10 cellular contexts compared by ENCODE assay signal in the genomic region with DNA sequence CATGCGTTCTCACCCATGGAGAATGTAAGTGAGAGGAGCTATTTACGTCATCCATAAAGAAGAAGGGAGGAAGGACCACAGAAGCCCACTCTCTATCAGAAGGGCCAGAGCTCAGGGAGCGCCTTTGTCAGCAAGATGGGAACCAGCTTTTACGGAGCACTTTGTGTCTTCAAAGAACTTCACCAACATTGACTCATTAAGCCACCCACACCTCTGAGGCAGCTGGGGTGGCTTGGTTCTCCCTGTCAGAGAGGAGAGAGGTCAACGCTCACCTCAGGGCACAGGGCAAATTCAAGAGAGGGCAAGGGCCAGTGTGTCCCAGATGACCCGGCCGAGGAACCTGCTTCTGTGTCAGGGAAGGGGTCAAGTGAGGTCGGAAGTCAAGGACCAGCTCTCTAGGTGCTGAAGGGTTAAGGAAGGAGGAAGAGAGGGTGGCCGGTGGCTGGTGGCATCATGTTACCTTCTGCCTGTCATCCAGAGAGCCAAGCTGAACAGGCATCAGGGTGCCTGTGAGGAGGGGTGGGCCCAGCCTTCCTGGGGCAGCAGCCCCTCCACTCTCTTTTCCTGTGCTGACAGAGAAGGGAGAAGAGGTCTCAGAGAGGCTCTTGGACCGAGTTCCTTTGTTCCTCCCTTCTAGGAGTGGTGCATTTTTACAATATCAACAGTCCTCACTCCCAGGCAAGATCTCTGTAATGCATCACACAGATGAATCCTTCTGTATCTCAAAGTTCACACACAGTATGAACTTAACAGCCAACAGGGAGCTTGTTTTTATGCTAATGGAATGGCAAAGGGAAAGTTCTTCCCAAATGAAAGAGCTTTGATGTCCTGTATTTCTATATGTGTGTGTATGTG.
DNase-seq lines count a peak whose midpoint lies in the region; TF ChIP-seq lines count a peak whose summit lies in the region.
"Had no signal": no experiment of that assay in that cellular context is flagged by ENCODE, and none has a peak within 500 bp of the region (broad histone marks: within the 10 kb centered on the region; RNA-seq: fewer than 3 reads in every experiment).

No MANE protein-coding gene starts in this region.

- H3K4me3 ChIP-seq in dorsolateral prefrontal cortex, result no peak overlapping the region
- H3K4me3 ChIP-seq in parathyroid adenoma (ENCODE audit: low read depth, low read length), result no peak overlapping the region
- H3K4me3 ChIP-seq in MM.1S (ENCODE audit: low read length), result no peak overlapping the region

- H3K9me3 ChIP-seq in parathyroid adenoma (ENCODE audit: control insufficient read depth, low read length) (no peaks in the 10 kb centered on the region), MM.1S (replicated peaks; ENCODE audit: insufficient read depth, low read length) (no peaks in the 10 kb centered on the region)

- H2AFZ ChIP-seq in parathyroid adenoma (peak overlapping the region; percentile 53), MM.1S (ENCODE audit: low read length) (no peak overlapping the region)

- no peak overlapping the region for H3K9ac ChIP-seq in parathyroid adenoma
- no peak overlapping the region for H3K9ac ChIP-seq in MM.1S (ENCODE audit: low read length)

- no peaks in the 10 kb centered on the region for H3K9me2 ChIP-seq in MM.1S (replicated peaks; ENCODE audit: insufficient read depth, low read length)

- TF ChIP-seq CTCF in dorsolateral prefrontal cortex (IDR thresholded peaks at IDR 0.05 in 54 of 56, conservative IDR thresholded peaks at IDR 0.05 in 2 of 56; ENCODE audit: low read depth in 1 of 56, partially characterized antibody in 56 of 56), result no peak
- no peak for TF ChIP-seq CTCF in parathyroid adenoma (IDR thresholded peaks at IDR 0.05)
- TF ChIP-seq CTCF in MM.1S (IDR thresholded peaks at IDR 0.05; ENCODE audit: low read length), result no peak

- H3K36me3 ChIP-seq in parathyroid adenoma (ENCODE audit: control insufficient read depth, insufficient read depth, low read length) (no peaks in the 10 kb centered on the region), MM.1S (replicated peaks; ENCODE audit: insufficient read depth, low read length) (no peaks in the 10 kb centered on the region)

- H3K27me3 ChIP-seq in dorsolateral prefrontal cortex (peaks cover 0 to 19% (median 0%) of the 10 kb centered on the region in 45 donors), parathyroid adenoma (ENCODE audit: control insufficient read depth, insufficient read depth, low read length) (no peaks in the 10 kb centered on the region), MM.1S (replicated peaks; ENCODE audit: insufficient read depth, low read length) (no peaks in the 10 kb centered on the region)

- H3K4me2 ChIP-seq in parathyroid adenoma (ENCODE audit: low read length) (peak overlapping the region; percentile 62), MM.1S (ENCODE audit: low read depth, low read length) (no peak overlapping the region)

- no peaks in the 10 kb centered on the region for H3F3A ChIP-seq in MM.1S (ENCODE audit: insufficient read depth, low read length)

- intact Hi-C loops in dorsolateral prefrontal cortex (cut with DNase I), result loop anchor here in 1 of 2 donors (10.0 kb wide), 1 partner anchor 110 kb away; a partner anchor contains a TSS

- H3K4me1 ChIP-seq in parathyroid adenoma (peaks cover 68% of the 10 kb centered on the region), MM.1S (ENCODE audit: low read length) (no peaks in the 10 kb centered on the region)

- H3K27ac ChIP-seq in dorsolateral prefrontal cortex (peak overlapping the region in 35 of 59 donors; percentile 1 to 75 (median 38)), parathyroid adenoma (peak overlapping the region; percentile 99), MM.1S (ENCODE audit: low read length) (no peak overlapping the region)

- H4K20me1 ChIP-seq in MM.1S (ENCODE audit: insufficient read depth, low read length), result no peaks in the 10 kb centered on the region

- H3K79me2 ChIP-seq in parathyroid adenoma (no peaks in the 10 kb centered on the region), MM.1S (ENCODE audit: low read length) (no peaks in the 10 kb centered on the region)

- DNase-seq in DMS53 treated with DMSO at 0.1 percent for 48 hours (lab: John Stamatoyannopoulos, UW; ENCODE audit: unreplicated experiment) (peak; percentile 63), NCI-H1092 (lab: John Stamatoyannopoulos, UW) (peak; percentile 20), dorsolateral prefrontal cortex (no peak), T1000 (lab: John Stamatoyannopoulos, UW) (no peak), MM.1S (no peak), kidney tubule cell (ENCODE audit: low spot score) (no peak), GDM1 (lab: John Stamatoyannopoulos, UW) (no peak)
- DNase-seq: activated naive CD8-positive, alpha-beta T cell treated with anti-CD3 and anti-CD28 coated beads, Interleukin-2, amount 10 ng/mL, durations not matched to agents 7 days and 5 days; NCI-H1930 had no signal

Comparison
In these comparisons a context has a peak if more than half of its experiments do, and no peak if none do; other contexts are left out.
1. DNase-seq: peak in DMS53 treated with DMSO at 0.1 percent for 48 hours (single experiment) and NCI-H1092 (single experiment); none in dorsolateral prefrontal cortex (0 of 10), T1000 (single experiment), MM.1S (single experiment), kidney tubule cell (single experiment) and GDM1 (single experiment).